1 cellular context compared by ENCODE assay signal in genomic region chr21:46142581-46143473, GRCh38.
TF ChIP-seq lines count a peak whose summit lies in the region.

No MANE protein-coding gene starts in this region.

TF ChIP-seq in IMR-90, 13 proteins besides CTCF, POLR2A, EP300 and RAD21:
- TF ChIP-seq MAFK (IDR thresholded peaks at IDR 0.05; ENCODE audit: low read depth, low read length), result 0 out of 2 replicates have a peak, but pooled peaks have one; percentile 15
- TF ChIP-seq, protein P1, sequence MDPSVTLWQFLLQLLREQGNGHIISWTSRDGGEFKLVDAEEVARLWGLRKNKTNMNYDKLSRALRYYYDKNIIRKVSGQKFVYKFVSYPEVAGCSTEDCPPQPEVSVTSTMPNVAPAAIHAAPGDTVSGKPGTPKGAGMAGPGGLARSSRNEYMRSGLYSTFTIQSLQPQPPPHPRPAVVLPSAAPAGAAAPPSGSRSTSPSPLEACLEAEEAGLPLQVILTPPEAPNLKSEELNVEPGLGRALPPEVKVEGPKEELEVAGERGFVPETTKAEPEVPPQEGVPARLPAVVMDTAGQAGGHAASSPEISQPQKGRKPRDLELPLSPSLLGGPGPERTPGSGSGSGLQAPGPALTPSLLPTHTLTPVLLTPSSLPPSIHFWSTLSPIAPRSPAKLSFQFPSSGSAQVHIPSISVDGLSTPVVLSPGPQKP (IDR thresholded peaks at IDR 0.05; ENCODE audit: borderline replicate concordance, low read depth, low read length), result no peak
- no peak for TF ChIP-seq FOS (IDR thresholded peaks at IDR 0.05; ENCODE audit: low read depth, low read length)
